25 cellular contexts compared by ENCODE assay signal in the genomic region with DNA sequence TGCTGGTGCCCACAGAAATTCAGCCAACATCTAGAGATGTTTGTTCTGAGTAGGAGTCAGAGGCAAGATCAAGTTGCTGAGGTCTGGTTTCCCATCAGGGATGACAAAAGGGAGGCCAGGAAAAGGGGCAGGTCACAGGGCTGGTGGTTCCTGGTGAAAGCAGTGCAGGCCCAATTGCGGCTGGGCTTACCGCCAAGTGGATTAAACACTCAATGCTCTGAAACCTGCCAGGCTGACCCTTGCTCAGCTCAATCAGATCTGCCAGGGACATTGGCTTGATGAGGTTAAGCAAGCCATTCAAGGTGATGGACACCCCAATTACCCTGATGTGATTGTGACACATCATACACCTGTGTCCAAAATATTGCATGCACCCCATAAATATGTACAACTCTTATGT. TPM values are rescaled to one million over a fixed set of nuclear protein-coding genes. Genes with fewer than 3 reads are reported as not detected.
DNase-seq lines count a peak whose midpoint lies in the region; ATAC-seq and TF ChIP-seq lines count a peak whose summit lies in the region.
"Had no signal": no experiment of that assay in that cellular context is flagged by ENCODE, and none has a peak within 500 bp of the region (broad histone marks: within the 10 kb centered on the region; RNA-seq: fewer than 3 reads in every experiment).

No MANE protein-coding gene starts in this region.

- ATAC-seq in GM21447 (IDR thresholded peaks at IDR 0.05; ENCODE audit: unreplicated experiment), result no peak
- no peak for ATAC-seq in left cardiac atrium
- ATAC-seq: naive thymus-derived CD4-positive, alpha-beta T cell had no signal

- TF ChIP-seq EP300 in stomach (IDR thresholded peaks at IDR 0.05), result no peak

- no peak overlapping the region for H3K4me3 ChIP-seq in stomach
- no peak overlapping the region for H3K4me3 ChIP-seq in right atrium auricular region
- H3K4me3 ChIP-seq: adrenal gland, BLaER1, GM23338 had no signal

- TF ChIP-seq CTCF in stomach (IDR thresholded peaks at IDR 0.05) (no peak), right atrium auricular region (IDR thresholded peaks at IDR 0.05) (no peak)

- H3K4me1 ChIP-seq in stomach (peaks cover 0 to 18% (median 9%) of the 10 kb centered on the region in 4 donors), right atrium auricular region (peaks cover 0 to 14% of the 10 kb centered on the region in 2 donors)

- no peak overlapping the region for H3K27ac ChIP-seq in stomach
- H3K27ac ChIP-seq in right atrium auricular region, result no peak overlapping the region
- H3K27ac ChIP-seq: adrenal gland, BLaER1, brain microvascular endothelial cell, RWPE1, WERI-Rb-1 had no signal

- DNase-seq in NCI-H510A treated with DMSO at 0.1 percent for 48 hours (lab: John Stamatoyannopoulos, UW) (peak; percentile 14), NCI-H510A (lab: John Stamatoyannopoulos, UW) (no peak), NCI-H774 (lab: John Stamatoyannopoulos, UW) (peak; percentile 18), ecto neural progenitor cell (ENCODE audit: low spot score) (peak; percentile 27), stomach (peak; percentile 49), left cardiac atrium (no peak), right atrium auricular region (ENCODE audit: low spot score) (no peak)
- DNase-seq: activated CD4-positive, alpha-beta T cell treated with anti-CD3 and anti-CD28 coated beads, Interleukin-2, amount 50 U/mL, for 48 hours; activated gamma-delta T cell treated with Interleukin-2 at 50 U/mL for 16 hours; adrenal gland; brain microvascular endothelial cell; endodermal cell; kidney; naive thymus-derived CD4-positive, alpha-beta T cell; NCI-H2107; NK-92 treated with Interleukin-12 subunit alpha and Interleukin-12 subunit beta, amount 100 ng/mL, for 24 hours; occipital lobe; SK-N-SH; stimulated activated CD4-positive, alpha-beta T cell treated with anti-CD3 and anti-CD28 coated beads, Interleukin-12 subunit alpha, Interleukin-12 subunit beta, amount 100 ng/mL, for 4 hours; stimulated activated CD4-positive, alpha-beta T cell treated with anti-CD3 and anti-CD28 coated beads, Interleukin-4, amount 100 ng/mL, for 4 hours; WERI-Rb-1 had no signal

- intact Hi-C loops in stomach (cut with DNase I; ENCODE audit: low total_unique reads) (no loop called here), left cardiac atrium (cut with DNase I) (loop anchor here in 1 of 2 donors (5.0 kb wide), 1 partner anchor 126 kb away; no protein-coding TSS in a partner anchor)

- H3K27me3 ChIP-seq in stomach, result peaks cover 0 to 21% (median 0%) of the 10 kb centered on the region in 3 donors
- H3K27me3 ChIP-seq in right atrium auricular region, result no peaks in the 10 kb centered on the region
- H3K27me3 ChIP-seq: adrenal gland, BLaER1 had no signal

- no peaks in the 10 kb centered on the region for H3K36me3 ChIP-seq in stomach
- H3K36me3 ChIP-seq in right atrium auricular region, result no peaks in the 10 kb centered on the region
- H3K36me3 ChIP-seq: adrenal gland, BLaER1, brain microvascular endothelial cell, WERI-Rb-1 had no signal

- 63 to 85% (median 70%) methylated on average over 2 of the region's 2 CpGs for WGBS in stomach, 5 donors

- H3K9me3 ChIP-seq in stomach (no peaks in the 10 kb centered on the region), right atrium auricular region (no peaks in the 10 kb centered on the region)
- H3K9me3 ChIP-seq: adrenal gland, BLaER1, SK-N-SH had no signal

- no peak for TF ChIP-seq POLR2A in stomach (IDR thresholded peaks at IDR 0.05)

RNA-seq across cellular contexts. Expression of a gene that starts 5.5 kb away (rescaled TPM):
- total RNA-seq in stomach (10 to 100 TPM; 11.6 to 48.1 (median 14.1) TPM), left cardiac atrium (10 to 100 TPM; 13.8 to 18.1 TPM), right atrium auricular region (1 to 10 TPM; 4.0 to 8.4 TPM)
- polyA plus RNA-seq in stomach, result 100 to 1,000 TPM in 1 of 3 donors, 10 to 100 TPM in 2; 20.0 to 114 (median 26.2) TPM
- total RNA-seq: endodermal cell, GM23338 had no signal
- polyA plus RNA-seq: GM23338 had no signal

RNA-seq across cellular contexts. Expression of a gene that starts 37.0 kb away (rescaled TPM):
- total RNA-seq in stomach (100 to 1,000 TPM in 1 of 5 donors, 10 to 100 TPM in 3, 1 to 10 TPM in 1; 7.1 to 208 (median 45.2) TPM), left cardiac atrium (10 to 100 TPM in 1 of 2 donors, 1 to 10 TPM in 1; 8.1 to 19.4 TPM), right atrium auricular region (1 to 10 TPM; 2.7 to 5.8 TPM)
- 1 to 10 TPM; 5.7 to 7.1 (median 6.9) TPM for polyA plus RNA-seq in stomach

Comparison
In these comparisons a context has a peak if more than half of its experiments do, and no peak if none do; other contexts are left out.
1. DNase-seq: peak in NCI-H510A treated with DMSO at 0.1 percent for 48 hours (single experiment), NCI-H774 (single experiment), ecto neural progenitor cell (single experiment) and stomach (single experiment); none in NCI-H510A (single experiment), left cardiac atrium (single experiment) and right atrium auricular region (single experiment).